In the genomic region with DNA sequence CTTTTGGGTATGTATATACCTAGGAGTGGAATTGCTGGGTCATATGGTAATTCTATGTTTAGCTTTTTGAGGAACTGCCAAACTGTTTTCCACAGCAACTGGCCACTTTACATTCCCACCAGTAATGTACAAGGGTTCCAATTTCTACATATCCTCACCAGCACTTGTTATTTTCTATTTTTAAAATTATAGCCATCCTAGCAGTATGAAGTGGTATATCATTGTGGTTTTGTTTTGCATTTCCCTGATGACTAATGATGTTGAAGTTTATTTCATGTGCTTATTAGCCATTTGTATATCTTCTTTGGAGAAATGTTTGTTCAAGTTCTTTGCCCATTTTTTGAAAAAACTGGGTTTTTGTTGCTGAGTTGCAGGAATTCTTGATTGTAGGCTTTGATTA, we compare ENCODE assay signal across 22 cellular contexts. TPM values are rescaled to one million over a fixed set of nuclear protein-coding genes. Genes with fewer than 3 reads are reported as not detected.
DNase-seq lines count a peak whose midpoint lies in the region; ATAC-seq, FAIRE-seq and TF ChIP-seq lines count a peak whose summit lies in the region.
"Had no signal": no experiment of that assay in that cellular context is flagged by ENCODE, and none has a peak within 500 bp of the region (broad histone marks: within the 10 kb centered on the region; RNA-seq: fewer than 3 reads in every experiment).

No MANE protein-coding gene starts in this region.

- in situ Hi-C loops in IMR-90 (cut with MboI; ENCODE audit: low sequenced_read_pairs), result no loop called here

- H2AK5ac ChIP-seq in IMR-90 (ENCODE audit: low read depth, low read length), result no peak overlapping the region

- H3K9me1 ChIP-seq in IMR-90 (ENCODE audit: insufficient read depth, low read length), result peaks cover 4% of the 10 kb centered on the region; the same call in 1 of the 2 replicates

- no peak overlapping the region for H2AK9ac ChIP-seq in IMR-90 (replicated peaks; ENCODE audit: low read depth, low read length, poor library complexity)

- H3K4me3 ChIP-seq in BLaER1 treated with 17β-estradiol and CSF1 and Interleukin-3, amounts not matched to agents 10 nM and 100 nM, result no peak overlapping the region
- H3K4me3 ChIP-seq in IMR-90 (ENCODE audit: insufficient read depth, low read depth, low read length), result no peak overlapping the region
- H3K4me3 ChIP-seq: cardiac muscle cell, heart left ventricle, lower lobe of right lung, right atrium auricular region, testis had no signal

- no peak overlapping the region for H2BK120ac ChIP-seq in IMR-90 (ENCODE audit: low read depth, low read length)

- H3K18ac ChIP-seq in IMR-90 (ENCODE audit: low read depth, low read length), result no peak overlapping the region

- H3K14ac ChIP-seq in IMR-90 (replicated peaks; ENCODE audit: low read depth, low read length), result no peak overlapping the region

- H2BK20ac ChIP-seq in IMR-90 (ENCODE audit: low read depth, low read length), result no peak overlapping the region

- H3K27ac ChIP-seq in BLaER1 treated with 17β-estradiol and CSF1 and Interleukin-3, amounts not matched to agents 10 nM and 100 nM, result peak overlapping the region in 10 of 11 experiments; percentile 55 to 73 (median 66); a peak in 18 of 22 replicates
- H3K27ac ChIP-seq in IMR-90 (ENCODE audit: insufficient read depth, low read length), result no peak overlapping the region
- H3K27ac ChIP-seq: cardiac muscle cell, lower lobe of right lung, testis, VCaP had no signal

- no peak overlapping the region for H2BK5ac ChIP-seq in IMR-90 (ENCODE audit: low read depth, low read length, poor library complexity, severe bottlenecking)

- ATAC-seq in IMR-90 (ENCODE audit: low read depth) (peak; percentile 54), GM19463 (IDR thresholded peaks at IDR 0.05; ENCODE audit: unreplicated experiment) (no peak)
- ATAC-seq: heart left ventricle had no signal

- no peaks in the 10 kb centered on the region; a peak in 1 of 22 replicates for H3K36me3 ChIP-seq in BLaER1 treated with 17β-estradiol and CSF1 and Interleukin-3, amounts not matched to agents 10 nM and 100 nM
- H3K36me3 ChIP-seq in IMR-90 (ENCODE audit: control insufficient read depth, insufficient read depth, low read length), result no peaks in the 10 kb centered on the region
- H3K36me3 ChIP-seq: cardiac muscle cell, heart left ventricle, lower lobe of right lung, right atrium auricular region had no signal

- H3K4ac ChIP-seq in IMR-90 (ENCODE audit: low read depth, low read length), result no peak overlapping the region

- no TSS peak for BruUV-seq in IMR-90 (replicated peaks; lab: Mats Ljungman, UMichigan)

- dilution Hi-C loops in IMR-90 (cut with HindIII; ENCODE audit: low sequenced_read_pairs, unreplicated experiment), result no loop called here

- peaks cover 10 to 76% (median 22%) of the 10 kb centered on the region in 10 experiments for H3K4me1 ChIP-seq in BLaER1 treated with 17β-estradiol and CSF1 and Interleukin-3, amounts not matched to agents 10 nM and 100 nM
- H3K4me1 ChIP-seq in IMR-90 (ENCODE audit: control insufficient read depth, insufficient read depth, low read length), result no peaks in the 10 kb centered on the region; the same call in 1 of the 2 replicates
- H3K4me1 ChIP-seq: right atrium auricular region, testis had no signal

- no peak for TF ChIP-seq CTCF in IMR-90 (conservative IDR thresholded peaks at IDR 0.05; ENCODE audit: low read depth, low read length)

- no peaks in the 10 kb centered on the region for H3K79me1 ChIP-seq in IMR-90 (ENCODE audit: low read depth in 1 of 2, low read length in 2 of 2)

- peak overlapping the region; percentile 37 to 71 (median 59); a peak in 21 of 22 replicates for H3K4me2 ChIP-seq in BLaER1 treated with 17β-estradiol and CSF1 and Interleukin-3, amounts not matched to agents 10 nM and 100 nM
- H3K4me2 ChIP-seq in IMR-90 (ENCODE audit: low read depth, low read length), result no peak overlapping the region

- POLR2A ChIA-PET in IMR-90 (lab: Charles Lee; ENCODE audit: unreplicated experiment), result no interaction called here

- H4K5ac ChIP-seq in IMR-90 (ENCODE audit: low read depth, low read length), result no peak overlapping the region

- intact Hi-C loops in IMR-90 (cut with micrococcal nuclease), result no loop called here

- H2AFZ ChIP-seq in IMR-90 (replicated peaks; ENCODE audit: low read length, poor library complexity), result no peak overlapping the region

- CTCF ChIA-PET in IMR-90 (lab: Yijun Ruan, JAX), result interaction anchor here (0.6 kb wide), 1 partner anchor 30 kb away, joined by 4 read pairs; no protein-coding TSS in a partner anchor

- no peak overlapping the region for H2BK15ac ChIP-seq in IMR-90 (ENCODE audit: low read depth, low read length)

- TF ChIP-seq POLR2A in IMR-90 (IDR thresholded peaks at IDR 0.05; ENCODE audit: low read depth, low read length), result no peak
- TF ChIP-seq POLR2A in H54 (IDR thresholded peaks at IDR 0.05; ENCODE audit: low read depth, low read length), result no peak

- TF ChIP-seq RAD21 in IMR-90 (IDR thresholded peaks at IDR 0.05; ENCODE audit: low read length), result no peak

- H4K91ac ChIP-seq in IMR-90 (ENCODE audit: insufficient read depth, low read depth, low read length), result no peak overlapping the region

- no peak for FAIRE-seq in H54 (lab: Jason Lieb, UNC)

- H3K56ac ChIP-seq in IMR-90 (ENCODE audit: extremely low read depth, insufficient read depth, low read length), result no peak overlapping the region

- no peak overlapping the region for H3K23ac ChIP-seq in IMR-90 (ENCODE audit: low read depth, low read length)

- H3K27me3 ChIP-seq in BLaER1 treated with 17β-estradiol and CSF1 and Interleukin-3, amounts not matched to agents 10 nM and 100 nM, result peaks cover 82 to 99% (median 93%) of the 10 kb centered on the region in 11 experiments
- H3K27me3 ChIP-seq in IMR-90 (ENCODE audit: control insufficient read depth, insufficient read depth, low read length), result peaks cover 4% of the 10 kb centered on the region
- H3K27me3 ChIP-seq: cardiac muscle cell, right atrium auricular region, testis had no signal

- peak overlapping the region in 1 of 11 experiments; percentile 30; a peak in 2 of 22 replicates for H3K9ac ChIP-seq in BLaER1 treated with 17β-estradiol and CSF1 and Interleukin-3, amounts not matched to agents 10 nM and 100 nM
- H3K9ac ChIP-seq in IMR-90 (ENCODE audit: low read depth, low read length), result no peak overlapping the region

- 0 out of 22 replicates have a peak, but pooled peaks cover 0 to 6% (median 0%) of the 10 kb centered on the region in 11 experiments for H3K9me3 ChIP-seq in BLaER1 treated with 17β-estradiol and CSF1 and Interleukin-3, amounts not matched to agents 10 nM and 100 nM (replicated peaks in 1 of 11)
- no peaks in the 10 kb centered on the region for H3K9me3 ChIP-seq in IMR-90 (ENCODE audit: control insufficient read depth, insufficient read depth, low read length)
- H3K9me3 ChIP-seq: heart left ventricle, lower lobe of right lung, right atrium auricular region, testis had no signal

- H4K20me1 ChIP-seq in BLaER1 treated with 17β-estradiol and CSF1 and Interleukin-3, amounts not matched to agents 10 nM and 100 nM, result peaks cover 0 to 10% (median 0%) of the 10 kb centered on the region in 11 experiments; a peak in 3 of 22 replicates
- H4K20me1 ChIP-seq in IMR-90 (ENCODE audit: insufficient read depth, low read length), result no peaks in the 10 kb centered on the region

- peak; percentile 42 for DNase-seq in IMR-90
- DNase-seq in SIG-M5 (lab: John Stamatoyannopoulos, UW), result peak; percentile 29
- peak; percentile 57 for DNase-seq in iris pigment epithelial cell (ENCODE audit: low read depth)
- DNase-seq in H54 (ENCODE audit: insufficient read length, low spot score), result no peak
- no peak for DNase-seq in NCI-H2196 treated with DMSO at 0.1 percent for 48 hours (lab: John Stamatoyannopoulos, UW; ENCODE audit: unreplicated experiment)
- no peak for DNase-seq in DMS114 treated with DMSO at 0.1 percent for 48 hours (lab: John Stamatoyannopoulos, UW; ENCODE audit: unreplicated experiment)
- DNase-seq: activated CD4-positive, alpha-beta T cell treated with anti-CD3 and anti-CD28 coated beads, Interleukin-2, amount 50 U/mL, for 1 hour; activated CD8-positive, alpha-beta memory T cell treated with anti-CD3 and anti-CD28 coated beads, Interleukin-2, amount 50 U/mL, for 48 hours; activated effector memory CD4-positive, alpha-beta T cell treated with anti-CD3 and anti-CD28 coated beads, Interleukin-2, amount 50 U/mL, for 16 hours; H9; heart left ventricle; lower lobe of right lung; NCI-H187; NCI-H446 treated with DMSO at 0.1 percent for 48 hours; SHP77; T-helper 1 cell; testis had no signal

- H4K8ac ChIP-seq in IMR-90 (ENCODE audit: low read depth in 2 of 2, low read length in 2 of 2), result no peak overlapping the region

TF ChIP-seq in IMR-90, 13 proteins besides CTCF, POLR2A, EP300 and RAD21 (continues in another document):
- TF ChIP-seq MAZ (IDR thresholded peaks at IDR 0.05; ENCODE audit: borderline replicate concordance, low read depth, low read length) (no peak), RFX5 (IDR thresholded peaks at IDR 0.05; ENCODE audit: low read depth, low read length) (no peak), FOS (IDR thresholded peaks at IDR 0.05; ENCODE audit: low read depth, low read length) (no peak), SMC3 (IDR thresholded peaks at IDR 0.05; ENCODE audit: low read depth, low read length) (no peak), MXI1 (IDR thresholded peaks at IDR 0.05; ENCODE audit: borderline replicate concordance, low read depth, low read length) (no peak), ELK1 (IDR thresholded peaks at IDR 0.05; ENCODE audit: borderline replicate concordance, low read depth, low read length) (no peak), MAFK (IDR thresholded peaks at IDR 0.05; ENCODE audit: low read depth, low read length) (no peak)
- TF ChIP-seq, protein P1, sequence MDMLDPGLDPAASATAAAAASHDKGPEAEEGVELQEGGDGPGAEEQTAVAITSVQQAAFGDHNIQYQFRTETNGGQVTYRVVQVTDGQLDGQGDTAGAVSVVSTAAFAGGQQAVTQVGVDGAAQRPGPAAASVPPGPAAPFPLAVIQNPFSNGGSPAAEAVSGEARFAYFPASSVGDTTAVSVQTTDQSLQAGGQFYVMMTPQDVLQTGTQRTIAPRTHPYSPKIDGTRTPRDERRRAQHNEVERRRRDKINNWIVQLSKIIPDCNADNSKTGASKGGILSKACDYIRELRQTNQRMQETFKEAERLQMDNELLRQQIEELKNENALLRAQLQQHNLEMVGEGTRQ (IDR thresholded peaks at IDR 0.05; ENCODE audit: low read depth, low read length), result no peak

RNA-seq across cellular contexts. Expression of gene TMEM164, which starts 39.6 kb away (rescaled TPM):
- 5.0 and 6.3 TPM in 2 replicates for total RNA-seq in IMR-90 (2012; rRNA removed)
- 6.4 and 7.1 TPM in 2 replicates for polyA plus RNA-seq in IMR-90 (2012; rRNA removed)
- 3.4 and 4.2 TPM in 2 replicates for polyA plus RNA-seq in IMR-90 (2012; cell fraction: cytosol; rRNA removed)
- 9.1 and 12.5 TPM in 2 replicates for polyA plus RNA-seq in IMR-90 (2012; cell fraction: nucleus; rRNA removed; ENCODE audit: low replicate concordance)

Comparison
In these comparisons a context has a peak if more than half of its experiments do, and no peak if none do; other contexts are left out.
1. DNase-seq: peak in IMR-90 (single experiment), SIG-M5 (single experiment) and iris pigment epithelial cell (single experiment); none in H54 (single experiment), NCI-H2196 treated with DMSO at 0.1 percent for 48 hours (single experiment) and DMS114 treated with DMSO at 0.1 percent for 48 hours (single experiment).